In genomic region chr1:27365372-27366112, GRCh38 we compare ENCODE assay signal across 8 cellular contexts.
DNase-seq lines count a peak whose midpoint lies in the region; TF ChIP-seq lines count a peak whose summit lies in the region.

No MANE protein-coding gene starts in this region.

- H3K9ac ChIP-seq in Loucy (ENCODE audit: low read depth, low read length, poor library complexity, severe bottlenecking) (peak overlapping the region; percentile 72), subcutaneous abdominal adipose tissue (ENCODE audit: low read length in 5 of 5) (peak overlapping the region in 4 of 5 donors; percentile 81 to 93 (median 84))

- H3K79me2 ChIP-seq in Loucy (ENCODE audit: insufficient read depth, low read length) = no peaks in the 10 kb centered on the region

- H4K20me1 ChIP-seq in Loucy (ENCODE audit: insufficient read depth, low read length, poor library complexity, severe bottlenecking) = no peaks in the 10 kb centered on the region

- TF ChIP-seq CTCF in AG04449 (IDR thresholded peaks at IDR 0.05; ENCODE audit: insufficient read depth, low read length, missing control alignments) = no peak
- TF ChIP-seq CTCF in Loucy (conservative IDR thresholded peaks at IDR 0.05; ENCODE audit: low read length) = no peak

- no peaks in the 10 kb centered on the region for H3F3A ChIP-seq in Loucy (ENCODE audit: low read depth)

- H3K36me3 ChIP-seq in Loucy (ENCODE audit: insufficient read depth, low read length) (no peaks in the 10 kb centered on the region), neuron (ENCODE audit: insufficient read depth, low read length) (no peaks in the 10 kb centered on the region), subcutaneous abdominal adipose tissue (ENCODE audit: control insufficient read depth in 5 of 5, insufficient read depth in 5 of 5, low read length in 5 of 5) (peaks cover 0 to 43% (median 37%) of the 10 kb centered on the region in 5 donors)

- peak overlapping the region; percentile 93 for H3K27ac ChIP-seq in subcutaneous abdominal adipose tissue (ENCODE audit: low read depth, low read length)

- DNase-seq in AG04449 (ENCODE audit: low read depth, low spot score) (peak; percentile 42), SHP77 treated with DMSO at 0.1 percent for 48 hours (lab: John Stamatoyannopoulos, UW) (peak; percentile 49), foreskin melanocyte (peak; percentile 91)
- peak; percentile 22 to 67 (median 49) for DNase-seq in activated naive CD4-positive, alpha-beta T cell (lab: John Stamatoyannopoulos, UW)

- TF ChIP-seq POLR2A in GM19099 (IDR thresholded peaks at IDR 0.05; ENCODE audit: extremely low read depth, insufficient read length, low read depth) = peak; percentile 37

- CTCF ChIA-PET in AG04449 (lab: Yijun Ruan, JAX) = interaction anchor here (0.7 to 10.4 kb wide), 34 partner anchors 12 to 319 kb away, joined by 3 to 187 read pairs (median 6); partner anchors contain the start of genes CD164L2, GPR3, IFI6 and SYTL1

- H2AFZ ChIP-seq in Loucy (ENCODE audit: low read length) = peak overlapping the region; percentile 81
- peak overlapping the region; percentile 80 for H2AFZ ChIP-seq in neuron (ENCODE audit: low read depth, low read length)

- H3K4me1 ChIP-seq in Loucy (ENCODE audit: insufficient read depth, low read length, poor library complexity, severe bottlenecking) (peaks cover 26% of the 10 kb centered on the region), neuron (ENCODE audit: insufficient read depth, low read length) (peaks cover 16% of the 10 kb centered on the region), subcutaneous abdominal adipose tissue (ENCODE audit: control insufficient read depth in 5 of 5, insufficient read depth in 5 of 5, low read length in 5 of 5) (peaks cover 12 to 45% (median 29%) of the 10 kb centered on the region in 5 donors)

- no peaks in the 10 kb centered on the region for H3K9me2 ChIP-seq in Loucy (replicated peaks; ENCODE audit: low read depth, low read length)

- POLR2A ChIA-PET in AG04449 (lab: Yijun Ruan, JAX) = interaction anchor here (0.9 to 2.3 kb wide), 7 partner anchors 9 to 253 kb away, joined by 3 to 31 read pairs (median 5); no protein-coding TSS in a partner anchor

- H3K27me3 ChIP-seq in Loucy (ENCODE audit: insufficient read depth, low read length, poor library complexity, severe bottlenecking) (no peaks in the 10 kb centered on the region), neuron (ENCODE audit: insufficient read depth, low read length) (no peaks in the 10 kb centered on the region), subcutaneous abdominal adipose tissue (ENCODE audit: control insufficient read depth in 5 of 5, insufficient read depth in 4 of 5, low read length in 5 of 5) (no peaks in the 10 kb centered on the region)

- peak overlapping the region; percentile 88 for H3K4me2 ChIP-seq in Loucy (ENCODE audit: low read depth, low read length, poor library complexity, severe bottlenecking)

- H3K9me3 ChIP-seq in Loucy (ENCODE audit: insufficient read depth, low read depth, low read length) (no peaks in the 10 kb centered on the region), neuron (ENCODE audit: low read length) (no peaks in the 10 kb centered on the region), subcutaneous abdominal adipose tissue (ENCODE audit: control insufficient read depth in 5 of 5, low read length in 5 of 5) (no peaks in the 10 kb centered on the region)

- H3K4me3 ChIP-seq in AG04449 (ENCODE audit: low read depth, low read length) (peak overlapping the region; percentile 63), Loucy (ENCODE audit: low read length, poor library complexity, severe bottlenecking) (peak overlapping the region; percentile 83), neuron (ENCODE audit: low read length) (peak overlapping the region; percentile 70), subcutaneous abdominal adipose tissue (ENCODE audit: low read depth in 1 of 5, low read length in 5 of 5) (peak overlapping the region; percentile 77 to 81 (median 79))

Comparison
In these comparisons a context has a peak if more than half of its experiments do, and no peak if none do; other contexts are left out.
1. Peak in every context shown above with its lines: DNase-seq, H3K4me3 ChIP-seq and H3K27ac ChIP-seq.